ENCODE assay signal across 1 cellular context in genomic region chr10:101587725-101588614, GRCh38.
TF ChIP-seq lines count a peak whose summit lies in the region.

Gene DPCD, plus strand, starts transcription at chr10:101588321. Its CDS starts 16 bp downstream, at chr10:101588337.
Gene POLL, minus strand, starts transcription at chr10:101588257. Its CDS starts 897 bp downstream, at chr10:101587360.

TF ChIP-seq in GM12878, 131 proteins besides CTCF, POLR2A, EP300 and RAD21 (continued from another document and continues in another):
- TF ChIP-seq USF1 (IDR thresholded peaks at IDR 0.05; ENCODE audit: borderline replicate concordance, extremely low read length, insufficient read depth, low read depth, low read length) (no peak), ZNF217 (IDR thresholded peaks at IDR 0.05) (no peak), ZNF687 (IDR thresholded peaks at IDR 0.05) (no peak), PBX3 (IDR thresholded peaks at IDR 0.05; ENCODE audit: insufficient replicate concordance, low read depth, low read length) (no peak), E2F4 (IDR thresholded peaks at IDR 0.05; ENCODE audit: low read depth, low read length) (no peak), CREB1 (IDR thresholded peaks at IDR 0.05; ENCODE audit: low read depth) (peak; percentile 67; the same call in 1 of the 2 replicates), PRDM15 (CRISPR knock-in tag; IDR thresholded peaks at IDR 0.05) (no peak), CREM (IDR thresholded peaks at IDR 0.05; ENCODE audit: low read depth) (no peak), ETV6 (conservative IDR thresholded peaks at IDR 0.05 in 1 of 2, IDR thresholded peaks at IDR 0.05 in 1 of 2; ENCODE audit: borderline replicate concordance in 1 of 2, low read depth in 1 of 2) (no peak), NR2C2 (IDR thresholded peaks at IDR 0.05; ENCODE audit: borderline replicate concordance, control insufficient read depth, insufficient read length, low read depth) (peak; percentile 96), MYC (IDR thresholded peaks at IDR 0.05; ENCODE audit: insufficient read depth, insufficient read length, insufficient replicate concordance, low read length, severe bottlenecking) (no peak), CBX5 (IDR thresholded peaks at IDR 0.05; ENCODE audit: low read depth) (no peak), SIN3A (IDR thresholded peaks at IDR 0.05; ENCODE audit: low read depth, low read length) (peak; percentile 97), MEF2B (IDR thresholded peaks at IDR 0.05; ENCODE audit: partially characterized antibody, poor library complexity, severe bottlenecking) (peak; percentile 48), NRF1 (conservative IDR thresholded peaks at IDR 0.05; ENCODE audit: low read depth, low read length) (no peak), SRF (IDR thresholded peaks at IDR 0.05; ENCODE audit: low read depth in 2 of 2, low read length in 2 of 2) (no peak), E4F1 (IDR thresholded peaks at IDR 0.05; ENCODE audit: borderline replicate concordance, partially characterized antibody) (no peak), RBBP5 (conservative IDR thresholded peaks at IDR 0.05) (no peak), SKIL (IDR thresholded peaks at IDR 0.05; ENCODE audit: low read depth, poor library complexity, severe bottlenecking) (no peak), IRF4 (IDR thresholded peaks at IDR 0.05; ENCODE audit: low read depth, low read length) (no peak), EED (IDR thresholded peaks at IDR 0.05; ENCODE audit: low read depth) (no peak), SMAD1 (IDR thresholded peaks at IDR 0.05; ENCODE audit: low read depth, partially characterized antibody) (no peak), MTA2 (IDR thresholded peaks at IDR 0.05; ENCODE audit: low read depth) (peak; percentile 94), IKZF2 (IDR thresholded peaks at IDR 0.05) (no peak; a peak in 1 of 4 replicates), RCOR1 (conservative IDR thresholded peaks at IDR 0.05; ENCODE audit: low read depth, low read length) (no peak), TCF12 (IDR thresholded peaks at IDR 0.05; ENCODE audit: low read depth, low read length) (peak; percentile 99), BACH1 (IDR thresholded peaks at IDR 0.05; ENCODE audit: borderline replicate concordance) (no peak), ZNF622 (IDR thresholded peaks at IDR 0.05) (no peak), KDM1A (IDR thresholded peaks at IDR 0.05; ENCODE audit: borderline replicate concordance) (no peak), ZNF207 (IDR thresholded peaks at IDR 0.05; ENCODE audit: borderline replicate concordance) (no peak), FOXK2 (IDR thresholded peaks at IDR 0.05) (no peak), BCL11A (IDR thresholded peaks at IDR 0.05; ENCODE audit: low read depth, low read length) (no peak), MLLT1 (IDR thresholded peaks at IDR 0.05) (0 out of 2 replicates have a peak, but pooled peaks have one; percentile 23), ZBED1 (IDR thresholded peaks at IDR 0.05; ENCODE audit: borderline replicate concordance) (no peak), DPF2 (IDR thresholded peaks at IDR 0.05) (no peak), ZBTB11 (CRISPR knock-in tag; IDR thresholded peaks at IDR 0.05) (no peak), SMAD5 (IDR thresholded peaks at IDR 0.05; ENCODE audit: low read depth) (no peak), RB1 (IDR thresholded peaks at IDR 0.05; ENCODE audit: borderline replicate concordance) (no peak), TBL1XR1 (IDR thresholded peaks at IDR 0.05; ENCODE audit: low read depth, low read length) (peak; percentile 48; the same call in 1 of the 2 replicates), CHD4 (IDR thresholded peaks at IDR 0.05) (no peak)
